8 cellular contexts compared by ENCODE assay signal in genomic region chr4:141158219-141158618, GRCh38. TPM values are rescaled to one million over a fixed set of nuclear protein-coding genes. Genes with fewer than 3 reads are reported as not detected.
DNase-seq lines count a peak whose midpoint lies in the region; ATAC-seq and TF ChIP-seq lines count a peak whose summit lies in the region.

No MANE protein-coding gene starts in this region.

- H3K4ac ChIP-seq in H9 (ENCODE audit: low read depth, low read length) = no peak overlapping the region

- H3K9me3 Mint-ChIP-seq in H9 = peaks cover 16 to 17% of the 10 kb centered on the region in 2 experiments

- no peak overlapping the region for H4K5ac ChIP-seq in H9 (ENCODE audit: insufficient read length, low read depth, low read length)

- peaks cover 2% of the 10 kb centered on the region for H3K27me3 Mint-ChIP-seq in H9 (ENCODE audit: low read depth)

- no peak overlapping the region for H2BK5ac ChIP-seq in H9 (ENCODE audit: insufficient read length, low read length)

- no peak for TF ChIP-seq POLR2A in testis (IDR thresholded peaks at IDR 0.05)

- no peak for DNase-seq in AG09319 (ENCODE audit: extremely low read depth, low read depth)
- no peak for DNase-seq in H9
- peak; percentile 4 for DNase-seq in Panc1 (ENCODE audit: low read depth, low spot score)
- peak; percentile 21 for DNase-seq in fibroblast of the conjunctiva (ENCODE audit: low read depth)
- no peak for DNase-seq in testis

- H2BK120ac ChIP-seq in H9 (ENCODE audit: low read depth, low read length, poor library complexity, severe bottlenecking) = no peak overlapping the region

- no peak overlapping the region for H3K4me3 ChIP-seq in Panc1 (ENCODE audit: low read depth in 2 of 2, low read length in 2 of 2)
- no peak overlapping the region for H3K4me3 ChIP-seq in testis

- no peak overlapping the region for H2AK5ac ChIP-seq in H9 (ENCODE audit: insufficient read length, low read length)

- no peak overlapping the region for H3K27ac Mint-ChIP-seq in H9

- H3K79me2 ChIP-seq in H9 (ENCODE audit: insufficient read depth, low read length) = no peaks in the 10 kb centered on the region

- no peaks in the 10 kb centered on the region for H3K4me1 Mint-ChIP-seq in H9

- no peaks in the 10 kb centered on the region for H3K36me3 ChIP-seq in Panc1 (ENCODE audit: control insufficient read depth, insufficient read depth, low read length)
- H3K36me3 ChIP-seq in testis (ENCODE audit: low read depth, missing control alignments) = no peaks in the 10 kb centered on the region

- intact Hi-C loops in Panc1 (cut with micrococcal nuclease; ENCODE audit: unreplicated experiment) (loop anchor here (10.0 kb wide), 1 partner anchor 147 kb away; no protein-coding TSS in a partner anchor), testis (cut with DNase I; ENCODE audit: low total_unique reads) (no loop called here)

- H2AFZ ChIP-seq in H9 (ENCODE audit: low read length) = no peak overlapping the region

- H4K91ac ChIP-seq in H9 (ENCODE audit: insufficient read length, low read depth, low read length) = no peak overlapping the region

- H4K8ac ChIP-seq in H9 (replicated peaks; ENCODE audit: insufficient read length, low read depth, low read length) = no peak overlapping the region

- ATAC-seq in Panc1 (no peak), HG03457 (IDR thresholded peaks at IDR 0.05; ENCODE audit: unreplicated experiment) (no peak), HG02642 (IDR thresholded peaks at IDR 0.05; ENCODE audit: poor library complexity, unreplicated experiment) (no peak), GM21717 (IDR thresholded peaks at IDR 0.05; ENCODE audit: unreplicated experiment) (no peak)

- no peak overlapping the region for H3K18ac ChIP-seq in H9 (ENCODE audit: insufficient read length, low read depth, low read length)

- H3K9me3 ChIP-seq in H9 (ENCODE audit: control insufficient read depth, low read depth, low read length) (no peaks in the 10 kb centered on the region), Panc1 (ENCODE audit: control insufficient read depth, insufficient read depth, low read depth, low read length) (no peaks in the 10 kb centered on the region), testis (no peaks in the 10 kb centered on the region)

- H2BK15ac ChIP-seq in H9 (ENCODE audit: low read depth, low read length) = no peak overlapping the region

- no peaks in the 10 kb centered on the region for H3K23me2 ChIP-seq in H9 (ENCODE audit: insufficient read length, low read depth, low read length, poor library complexity, severe bottlenecking)

- H3K56ac ChIP-seq in H9 (ENCODE audit: insufficient read length, low read depth, low read length) = no peak overlapping the region

- no peaks in the 10 kb centered on the region for H4K20me1 ChIP-seq in H9 (ENCODE audit: control insufficient read depth, insufficient read depth, insufficient read length)

- H3K14ac ChIP-seq in H9 (ENCODE audit: insufficient read depth, low read length) = no peak overlapping the region

- H3K27me3 ChIP-seq in H9 (ENCODE audit: insufficient read depth, low read length) (no peaks in the 10 kb centered on the region), Panc1 (ENCODE audit: control insufficient read depth, insufficient read depth, low read length) (no peaks in the 10 kb centered on the region), testis (no peaks in the 10 kb centered on the region)

- CTCF ChIA-PET in Panc1 (lab: Charles Lee) = no interaction called here

- BruUV-seq in Panc1 (replicated peaks; lab: Mats Ljungman, UMichigan) = no TSS peak

- H3K36me3 Mint-ChIP-seq in H9 (ENCODE audit: insufficient read depth in 1 of 3, low read depth in 3 of 3) = peaks cover 0 to 8% (median 3%) of the 10 kb centered on the region in 3 experiments; a peak in 4 of 7 replicates

- no peak overlapping the region for H3T11ph ChIP-seq in H9 (ENCODE audit: low read length)

- no peak overlapping the region for H2BK12ac ChIP-seq in H9 (ENCODE audit: insufficient read length, low read depth, low read length)

- H2BK20ac ChIP-seq in H9 (ENCODE audit: low read depth, low read length, poor library complexity, severe bottlenecking) = no peak overlapping the region

- no peak overlapping the region for H3K4me3 Mint-ChIP-seq in H9

- H3K27ac ChIP-seq in H9 (ENCODE audit: insufficient read length, low read depth, low read length) (no peak overlapping the region), Panc1 (ENCODE audit: low read length) (no peak overlapping the region), testis (no peak overlapping the region)

- TF ChIP-seq CTCF in AG09319 (IDR thresholded peaks at IDR 0.05; ENCODE audit: low read depth, low read length) = peak; percentile 39
- peak; percentile 73 for TF ChIP-seq CTCF in H9 (conservative IDR thresholded peaks at IDR 0.05)
- peak; percentile 46; the same call in 1 of the 2 replicates for TF ChIP-seq CTCF in Panc1 (IDR thresholded peaks at IDR 0.05)
- peak in 2 of 3 experiments; percentile 33 to 53 for TF ChIP-seq CTCF in testis (IDR thresholded peaks at IDR 0.05)

- POLR2A ChIA-PET in Panc1 (lab: Charles Lee) = interaction anchor here (0.7 kb wide), 1 partner anchor 171 kb away, joined by 6 read pairs; no protein-coding TSS in a partner anchor

- no peak overlapping the region for H3K9ac ChIP-seq in H9 (ENCODE audit: extremely low read depth, insufficient read length, low read length)

- H3K4me1 ChIP-seq in H9 (ENCODE audit: insufficient read depth, low read length) (no peaks in the 10 kb centered on the region), Panc1 (ENCODE audit: control insufficient read depth, insufficient read depth, low read length) (no peaks in the 10 kb centered on the region), testis (peaks cover 4% of the 10 kb centered on the region)

- no peak overlapping the region for H3K23ac ChIP-seq in H9 (ENCODE audit: insufficient read length, low read depth, low read length)

- H3K4me2 ChIP-seq in H9 (ENCODE audit: insufficient read depth, insufficient read length, low read length) = no peak overlapping the region

- no peaks in the 10 kb centered on the region for H3K79me1 ChIP-seq in H9 (ENCODE audit: insufficient read depth, low read depth, low read length, poor library complexity, severe bottlenecking)

- in situ Hi-C loops in Panc1 (cut with HindIII; ENCODE audit: low pct_unique_long_range_greater_than_20kb, low sequenced_read_pairs) = no loop called here

RNA-seq across cellular contexts. Expression of gene RNF150, which starts 24.9 kb away (rescaled TPM):
- total RNA-seq in H9 (2021) = 3.7 and 4.4 TPM in 2 replicates
- total RNA-seq in Panc1 (2021; ENCODE audit: unreplicated experiment) = 1.3 TPM
- 0.30 TPM for polyA plus RNA-seq in Panc1 (2012; ENCODE audit: insufficient read length)
- total RNA-seq in testis = 1 to 10 TPM; 6.5 to 7.8 TPM
- 4.7 TPM for polyA plus RNA-seq in testis (ENCODE audit: insufficient read depth, low read depth, low replicate concordance)

Comparison
In these comparisons a context has a peak if more than half of its experiments do, and no peak if none do; other contexts are left out.
1. DNase-seq: peak in Panc1 (single experiment) and fibroblast of the conjunctiva (single experiment); none in AG09319 (single experiment), H9 (single experiment) and testis (single experiment).
2. Peak in every context shown above with its lines, with median percentiles within 50 percentile points of each other: CTCF ChIP-seq.